Comparison of ENCODE assay signal across 8 cellular contexts in the genomic region with DNA sequence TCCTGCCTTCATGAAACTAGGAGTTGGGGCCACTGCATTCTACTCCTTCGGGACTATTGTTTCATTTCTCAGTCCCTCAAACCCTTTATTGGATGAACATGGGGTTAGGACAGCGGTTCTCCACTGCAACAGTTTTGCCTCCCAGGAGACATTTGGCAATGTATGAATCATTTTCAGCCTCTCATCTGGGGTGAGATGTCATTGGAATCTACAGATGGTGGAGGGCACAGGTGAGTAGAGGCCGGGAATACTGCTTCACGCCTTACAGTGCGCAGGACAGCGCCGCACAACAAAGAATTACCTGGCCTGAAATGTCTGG. TPM values are rescaled to one million over a fixed set of nuclear protein-coding genes. Genes with fewer than 3 reads are reported as not detected.
DNase-seq lines count a peak whose midpoint lies in the region; ATAC-seq and TF ChIP-seq lines count a peak whose summit lies in the region.

No MANE protein-coding gene starts in this region.

- H3K27ac ChIP-seq in right lobe of liver (peak overlapping the region; percentile 81 to 87 (median 83)), tibial nerve (peak overlapping the region; percentile 49 to 94 (median 88))

- intact Hi-C loops in right lobe of liver (cut with DNase I): no loop called here

- TF ChIP-seq POLR2A in right lobe of liver (IDR thresholded peaks at IDR 0.05): no peak
- TF ChIP-seq POLR2A in tibial nerve (IDR thresholded peaks at IDR 0.05): no peak

- H3K4me1 ChIP-seq in right lobe of liver: peaks cover 0 to 19% (median 6%) of the 10 kb centered on the region in 4 donors
- H3K4me1 ChIP-seq in tibial nerve: peaks cover 0 to 28% (median 11%) of the 10 kb centered on the region in 4 donors

- no peaks in the 10 kb centered on the region for H3K36me3 ChIP-seq in right lobe of liver
- H3K36me3 ChIP-seq in tibial nerve: no peaks in the 10 kb centered on the region

- H3K4me3 ChIP-seq in astrocyte of the spinal cord (ENCODE audit: low read depth, low read length) (peak overlapping the region; percentile 50), right lobe of liver (peak overlapping the region; percentile 75 to 81 (median 79)), tibial nerve (peak overlapping the region; percentile 43 to 94 (median 64))

- ATAC-seq in right lobe of liver (no peak), HG03159 (IDR thresholded peaks at IDR 0.05; ENCODE audit: unreplicated experiment) (no peak)

- DNase-seq in activated T-cell treated with anti-CD3 and anti-CD28 coated beads for 4 hours (peak; percentile 1), astrocyte of the spinal cord (ENCODE audit: low read depth, low spot score) (no peak), right lobe of liver (no peak), tibial nerve (ENCODE audit: low spot score in 2 of 2) (no peak), DMS 273 (lab: John Stamatoyannopoulos, UW; ENCODE audit: unreplicated experiment) (no peak), mucosa of gallbladder (ENCODE audit: low spot score) (no peak)
- DNase-seq in activated T-cell treated with anti-CD3 and anti-CD28 coated beads, Interleukin-2, amount 50 U/mL, for 48 hours: no peak

- TF ChIP-seq EP300 in tibial nerve (IDR thresholded peaks at IDR 0.05): no peak

- in situ Hi-C loops in astrocyte of the spinal cord (cut with HindIII; ENCODE audit: low sequenced_read_pairs): no loop called here

- TF ChIP-seq CTCF in astrocyte of the spinal cord (IDR thresholded peaks at IDR 0.05; ENCODE audit: low read depth, low read length) (no peak), right lobe of liver (IDR thresholded peaks at IDR 0.05) (no peak), tibial nerve (IDR thresholded peaks at IDR 0.05) (no peak)

- H3K27me3 ChIP-seq in right lobe of liver (no peaks in the 10 kb centered on the region), tibial nerve (no peaks in the 10 kb centered on the region)

- WGBS in right lobe of liver (ENCODE audit: insufficient coverage, low coverage, low lambda C conversion rate, missing lambda C conversion rate): 58% methylated on average over 7 of the region's 7 CpGs
- WGBS in tibial nerve, 2 donors: 71 to 73% methylated on average over 7 of the region's 7 CpGs

- no peaks in the 10 kb centered on the region for H3K9me3 ChIP-seq in right lobe of liver
- no peaks in the 10 kb centered on the region for H3K9me3 ChIP-seq in tibial nerve

RNA-seq across cellular contexts. Expression of a gene that starts 0.6 kb away (rescaled TPM):
- total RNA-seq in right lobe of liver: 10 to 100 TPM; 31.4 to 47.6 (median 43.2) TPM
- 10 to 100 TPM in 2 of 4 donors, 1 to 10 TPM in 2; 4.8 to 18.6 (median 9.5) TPM for total RNA-seq in tibial nerve
- total RNA-seq in mucosa of gallbladder: 18.9 TPM
